8 cellular contexts compared by ENCODE assay signal in the genomic region with DNA sequence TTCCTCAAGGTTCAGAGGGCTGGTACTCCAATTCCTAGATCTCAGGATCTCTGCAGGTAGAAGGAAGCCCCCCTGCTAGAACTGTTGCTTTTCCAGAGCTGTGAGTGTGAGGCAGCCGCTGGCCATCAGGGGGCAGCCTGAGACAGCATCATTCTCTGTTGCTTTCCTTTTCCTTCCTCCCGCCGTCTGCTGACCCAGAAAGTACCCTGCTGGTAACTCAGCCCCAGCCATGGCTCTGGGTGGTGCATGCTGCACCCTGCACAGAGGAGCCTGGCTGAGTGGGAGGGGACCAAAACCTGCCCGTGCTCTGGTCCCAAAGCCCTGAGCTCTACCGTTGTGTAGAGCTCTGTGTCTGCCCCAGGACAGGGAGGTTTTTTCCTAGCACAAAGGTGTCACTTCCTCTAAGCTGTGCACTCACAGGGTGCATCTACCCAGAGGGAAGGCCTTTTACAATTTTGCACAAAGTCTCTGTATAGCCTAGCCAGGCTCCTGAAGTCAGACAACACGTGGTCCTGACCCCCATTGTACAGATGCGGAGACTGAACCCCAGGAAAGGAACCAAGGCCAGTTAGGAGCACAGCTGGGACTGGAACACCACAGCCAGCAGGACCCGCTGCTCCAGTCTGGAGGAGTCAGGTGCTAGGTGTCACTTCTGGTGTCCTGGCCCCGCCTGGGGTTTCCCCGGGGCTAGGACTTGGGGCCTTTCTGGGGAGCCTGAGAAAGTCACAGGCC. TPM values are rescaled to one million over a fixed set of nuclear protein-coding genes. Genes with fewer than 3 reads are reported as not detected.
A peak's percentile ranks its signal among the peaks of the same experiment; 100 is the strongest.
DNase-seq lines count a peak whose midpoint lies in the region; ATAC-seq and TF ChIP-seq lines count a peak whose summit lies in the region.

No MANE protein-coding gene starts in this region.

- intact Hi-C loops in lower leg skin (cut with DNase I; ENCODE audit: low total_unique reads), result loop anchor here (5.0 kb wide), 2 partner anchors 108 to 163 kb away; no protein-coding TSS in a partner anchor

- H3K27ac ChIP-seq in coronary artery, result no peak overlapping the region

- DNase-seq in DMS53 treated with DMSO at 0.1 percent for 48 hours (lab: John Stamatoyannopoulos, UW; ENCODE audit: unreplicated experiment) (peak; percentile 77), NCI-H69 (lab: John Stamatoyannopoulos, UW) (peak; percentile 72), coronary artery (ENCODE audit: low spot score) (no peak), lower leg skin (ENCODE audit: low spot score in 2 of 2) (peak; percentile 80 to 94)
- DNase-seq in activated CD4-positive, alpha-beta T cell treated with anti-CD3 and anti-CD28 coated beads, Interleukin-2, amount 50 U/mL, for 24 hours (ENCODE audit: low read depth in 1 of 2, low spot score in 1 of 2), result peak; percentile 47 to 59
- DNase-seq in stimulated activated CD4-positive, alpha-beta T cell treated with anti-CD3 and anti-CD28 coated beads, TNF-alpha, amount 100 ng/mL, for 24 hours (ENCODE audit: low read depth in 3 of 3), result peak; percentile 51 to 71 (median 62)

- H3K4me3 ChIP-seq in coronary artery (no peak overlapping the region), lower leg skin (ENCODE audit: low read depth, poor library complexity, severe bottlenecking) (no peak overlapping the region)

- WGBS in lower leg skin, 2 donors, result 22 to 34% methylated on average over 10 of the region's 10 CpGs

- ATAC-seq in HG03159 (IDR thresholded peaks at IDR 0.05; ENCODE audit: unreplicated experiment), result peak; percentile 61
- ATAC-seq in GM19328 (IDR thresholded peaks at IDR 0.05; ENCODE audit: unreplicated experiment), result no peak

- TF ChIP-seq CTCF in coronary artery (IDR thresholded peaks at IDR 0.05), result peak; percentile 75
- TF ChIP-seq CTCF in lower leg skin (IDR thresholded peaks at IDR 0.05), result peak in 2 of 3 donors; percentile 91 to 92

- no peak for TF ChIP-seq POLR2A in lower leg skin (IDR thresholded peaks at IDR 0.05)

RNA-seq across cellular contexts. Expression of gene FAM131C, which starts 5.6 kb away (rescaled TPM):
- 1 to 10 TPM; 1.1 to 2.6 (median 1.7) TPM for total RNA-seq in lower leg skin

RNA-seq across cellular contexts. Expression of gene CLCNKB, which starts 35.5 kb away (rescaled TPM):
- total RNA-seq in lower leg skin, result under 1 TPM in 1 of 4 donors, not detected in 3; 0.26 TPM

RNA-seq across cellular contexts. Expression of gene CLCNKA, which starts 57.3 kb away (rescaled TPM):
- total RNA-seq in lower leg skin, result 1 to 10 TPM in 1 of 4 donors, under 1 TPM in 2, not detected in 1; 0.10 to 1.3 (median 0.63) TPM
